15 cellular contexts compared by ENCODE assay signal in genomic region chr4:119659576-119659975, GRCh38. TPM values are rescaled to one million over a fixed set of nuclear protein-coding genes. Genes with fewer than 3 reads are reported as not detected.
A peak's percentile ranks its signal among the peaks of the same experiment; 100 is the strongest.
DNase-seq lines count a peak whose midpoint lies in the region; ATAC-seq, FAIRE-seq and TF ChIP-seq lines count a peak whose summit lies in the region.
"Had no signal": no experiment of that assay in that cellular context is flagged by ENCODE, and none has a peak within 500 bp of the region (broad histone marks: within the 10 kb centered on the region; RNA-seq: fewer than 3 reads in every experiment).

No MANE protein-coding gene starts in this region.

- H3K4me1 ChIP-seq in HepG2 (ENCODE audit: insufficient read depth, low read length) (no peaks in the 10 kb centered on the region), right lobe of liver (no peaks in the 10 kb centered on the region), fibroblast of lung (ENCODE audit: control insufficient read depth, extremely low read depth, insufficient read depth, low read length) (peaks cover 9% of the 10 kb centered on the region), adrenal gland (replicated peaks in 1 of 2) (no peaks in the 10 kb centered on the region), H9 (ENCODE audit: insufficient read depth, low read length) (0 out of 2 replicates have a peak, but pooled peaks cover 2% of the 10 kb centered on the region)

- DNase-seq in HepG2 (ENCODE audit: low spot score) (peak; percentile 5), right lobe of liver (no peak), NCI-H345 (lab: John Stamatoyannopoulos, UW) (peak; percentile 33), fibroblast of lung (ENCODE audit: low read depth in 2 of 2) (peak; percentile 91 to 94), globus pallidus (ENCODE audit: low spot score) (no peak), adrenal gland (no peak), H9 (no peak), dorsolateral prefrontal cortex (no peak)
- DNase-seq: activated B cell treated with CpG ODN at 0.5 μM for 24 hours; activated naive CD8-positive, alpha-beta T cell treated with anti-CD3 and anti-CD28 coated beads for 36 hours; GDM1; midbrain; NCI-H1105; stimulated activated CD4-positive, alpha-beta T cell treated with anti-CD3 and anti-CD28 coated beads, Interleukin-2, amount 100 ng/mL, for 24 hours had no signal

- no peaks in the 10 kb centered on the region for H3K27me3 Mint-ChIP-seq in H9 (ENCODE audit: low read depth)

- no peak overlapping the region for H2BK20ac ChIP-seq in H9 (ENCODE audit: low read depth, low read length, poor library complexity, severe bottlenecking)

- TF ChIP-seq POLR2A in HepG2 (IDR thresholded peaks at IDR 0.05; ENCODE audit: insufficient read depth in 1 of 2, low read depth in 2 of 2, low read length in 2 of 2) (no peak), right lobe of liver (IDR thresholded peaks at IDR 0.05) (no peak), adrenal gland (IDR thresholded peaks at IDR 0.05) (no peak)

- H3K9ac ChIP-seq in HepG2 (ENCODE audit: insufficient read depth, low read depth, low read length) = no peak overlapping the region
- no peak overlapping the region for H3K9ac ChIP-seq in fibroblast of lung (ENCODE audit: insufficient read depth, low read length)
- no peak overlapping the region for H3K9ac ChIP-seq in H9 (ENCODE audit: extremely low read depth, insufficient read length, low read length)

- H3K27ac ChIP-seq in HepG2 (ENCODE audit: extremely low read length, insufficient read depth, low read length) = no peak overlapping the region
- H3K27ac ChIP-seq in right lobe of liver = no peak overlapping the region
- H3K27ac ChIP-seq in fibroblast of lung (ENCODE audit: insufficient read depth, low read length) = no peak overlapping the region
- no peak overlapping the region for H3K27ac ChIP-seq in adrenal gland
- H3K27ac ChIP-seq in H9 (ENCODE audit: insufficient read length, low read depth, low read length) = no peak overlapping the region
- H3K27ac ChIP-seq in dorsolateral prefrontal cortex = no peak overlapping the region

- H3K23me2 ChIP-seq in H9 (ENCODE audit: insufficient read length, low read depth, low read length, poor library complexity, severe bottlenecking) = no peaks in the 10 kb centered on the region

- intact Hi-C loops in HepG2 (cut with micrococcal nuclease; ENCODE audit: unreplicated experiment) = no loop called here
- intact Hi-C loops in right lobe of liver (cut with DNase I) = no loop called here
- intact Hi-C loops in adrenal gland (cut with DNase I) = no loop called here
- intact Hi-C loops in dorsolateral prefrontal cortex (cut with DNase I) = no loop called here

- no peaks in the 10 kb centered on the region for H3K79me1 ChIP-seq in H9 (ENCODE audit: insufficient read depth, low read depth, low read length, poor library complexity, severe bottlenecking)

- no peak overlapping the region for H2BK12ac ChIP-seq in H9 (ENCODE audit: insufficient read length, low read depth, low read length)

- H3T11ph ChIP-seq in H9 (ENCODE audit: low read length) = no peak overlapping the region

- FAIRE-seq in HepG2 (lab: Jason Lieb, UNC) = no peak
- FAIRE-seq: colon had no signal

- TF ChIP-seq CTCF in HepG2 (CRISPR knock-in tag; IDR thresholded peaks at IDR 0.05) = no peak
- no peak for TF ChIP-seq CTCF in right lobe of liver (IDR thresholded peaks at IDR 0.05)
- no peak for TF ChIP-seq CTCF in fibroblast of lung (conservative IDR thresholded peaks at IDR 0.05 in 1 of 2, IDR thresholded peaks at IDR 0.05 in 1 of 2; ENCODE audit: low read depth in 1 of 2, low read length in 2 of 2)
- no peak for TF ChIP-seq CTCF in adrenal gland (IDR thresholded peaks at IDR 0.05)
- TF ChIP-seq CTCF in H9 (conservative IDR thresholded peaks at IDR 0.05) = no peak
- TF ChIP-seq CTCF in dorsolateral prefrontal cortex (IDR thresholded peaks at IDR 0.05 in 54 of 56, conservative IDR thresholded peaks at IDR 0.05 in 2 of 56; ENCODE audit: low read depth in 1 of 56, partially characterized antibody in 56 of 56) = no peak

- no peak for TF ChIP-seq RAD21 in HepG2 (CRISPR knock-in tag; IDR thresholded peaks at IDR 0.05)

- no peak overlapping the region for H2BK15ac ChIP-seq in H9 (ENCODE audit: low read depth, low read length)

- no peaks in the 10 kb centered on the region for H3K9me3 Mint-ChIP-seq in H9
- H3K9me3 Mint-ChIP-seq: activated naive CD8-positive, alpha-beta T cell treated with anti-CD3 and anti-CD28 coated beads for 36 hours had no signal

- no peak overlapping the region for H3K56ac ChIP-seq in H9 (ENCODE audit: insufficient read length, low read depth, low read length)

- H2BK120ac ChIP-seq in H9 (ENCODE audit: low read depth, low read length, poor library complexity, severe bottlenecking) = no peak overlapping the region

- H4K5ac ChIP-seq in H9 (ENCODE audit: insufficient read length, low read depth, low read length) = no peak overlapping the region

- no peak overlapping the region for H4K8ac ChIP-seq in H9 (replicated peaks; ENCODE audit: insufficient read length, low read depth, low read length)

- CTCF ChIA-PET in HepG2 (lab: Yijun Ruan, JAX; ENCODE audit: low intra/inter-chr PET ratio, low total read pairs) = no interaction called here

- H3K23ac ChIP-seq in H9 (ENCODE audit: insufficient read length, low read depth, low read length) = no peak overlapping the region

- H3K4me3 Mint-ChIP-seq in H9 = no peak overlapping the region
- H3K4me3 Mint-ChIP-seq: activated B cell treated with CpG ODN at 0.5 μM for 24 hours; activated naive CD8-positive, alpha-beta T cell treated with anti-CD3 and anti-CD28 coated beads for 36 hours had no signal

- no peak overlapping the region for H3K27ac Mint-ChIP-seq in H9
- H3K27ac Mint-ChIP-seq: activated B cell treated with CpG ODN at 0.5 μM for 24 hours; activated naive CD8-positive, alpha-beta T cell treated with anti-CD3 and anti-CD28 coated beads for 36 hours had no signal

- TF ChIP-seq EP300 in HepG2 (IDR thresholded peaks at IDR 0.05; ENCODE audit: low read depth in 2 of 2, low read length in 2 of 2) = no peak; a peak in 1 of 4 replicates
- no peak for TF ChIP-seq EP300 in HepG2 (CRISPR knock-in tag; IDR thresholded peaks at IDR 0.05; ENCODE audit: borderline replicate concordance)

- no peaks in the 10 kb centered on the region for H3K36me3 Mint-ChIP-seq in H9 (ENCODE audit: insufficient read depth in 1 of 3, low read depth in 3 of 3)
- H3K36me3 Mint-ChIP-seq: activated naive CD8-positive, alpha-beta T cell treated with anti-CD3 and anti-CD28 coated beads for 36 hours had no signal

- ATAC-seq in HepG2 (no peak), right lobe of liver (no peak)

- H3K18ac ChIP-seq in H9 (ENCODE audit: insufficient read length, low read depth, low read length) = no peak overlapping the region

- H3K14ac ChIP-seq in H9 (ENCODE audit: insufficient read depth, low read length) = no peak overlapping the region

- H3K9me3 ChIP-seq in HepG2 (ENCODE audit: low read length) (no peaks in the 10 kb centered on the region), right lobe of liver (no peaks in the 10 kb centered on the region), fibroblast of lung (ENCODE audit: control insufficient read depth, insufficient read depth, low read depth, low read length) (no peaks in the 10 kb centered on the region), adrenal gland (replicated peaks in 1 of 3) (no peaks in the 10 kb centered on the region), H9 (ENCODE audit: control insufficient read depth, low read depth, low read length) (no peaks in the 10 kb centered on the region)

- no peaks in the 10 kb centered on the region for H3K4me1 Mint-ChIP-seq in H9
- H3K4me1 Mint-ChIP-seq: activated B cell treated with CpG ODN at 0.5 μM for 24 hours; activated naive CD8-positive, alpha-beta T cell treated with anti-CD3 and anti-CD28 coated beads for 36 hours had no signal

- BruUV-seq in HepG2 (replicated peaks; lab: Mats Ljungman, UMichigan) = no TSS peak

- H4K91ac ChIP-seq in H9 (ENCODE audit: insufficient read length, low read depth, low read length) = no peak overlapping the region

- POLR2A ChIA-PET in HepG2 (lab: Yijun Ruan, JAX) = no interaction called here

- H3K79me2 ChIP-seq in HepG2 (ENCODE audit: insufficient read depth, low read length) (no peaks in the 10 kb centered on the region), fibroblast of lung (ENCODE audit: control insufficient read depth, insufficient read depth, low read length) (no peaks in the 10 kb centered on the region), H9 (ENCODE audit: insufficient read depth, low read length) (no peaks in the 10 kb centered on the region)

- no peak overlapping the region for H3K4ac ChIP-seq in H9 (ENCODE audit: low read depth, low read length)

- no peaks in the 10 kb centered on the region for H4K20me1 ChIP-seq in HepG2 (ENCODE audit: insufficient read depth, low read length)
- H4K20me1 ChIP-seq in fibroblast of lung (ENCODE audit: control insufficient read depth, extremely low read depth, insufficient read depth, low read length) = no peaks in the 10 kb centered on the region
- no peaks in the 10 kb centered on the region for H4K20me1 ChIP-seq in H9 (ENCODE audit: control insufficient read depth, insufficient read depth, insufficient read length)

- no peak overlapping the region for H2AFZ ChIP-seq in HepG2 (ENCODE audit: low read length)
- H2AFZ ChIP-seq in fibroblast of lung (ENCODE audit: low read length) = no peak overlapping the region
- no peak overlapping the region for H2AFZ ChIP-seq in H9 (ENCODE audit: low read length)

- H3K27me3 ChIP-seq in HepG2 (ENCODE audit: control insufficient read depth in 1 of 2, insufficient read depth in 2 of 2, low read length in 2 of 2) (no peaks in the 10 kb centered on the region), right lobe of liver (no peaks in the 10 kb centered on the region), fibroblast of lung (ENCODE audit: control insufficient read depth, insufficient read depth, low read length) (no peaks in the 10 kb centered on the region), adrenal gland (no peaks in the 10 kb centered on the region), H9 (ENCODE audit: insufficient read depth, low read length) (no peaks in the 10 kb centered on the region), dorsolateral prefrontal cortex (no peaks in the 10 kb centered on the region)

- H3K4me2 ChIP-seq in HepG2 (ENCODE audit: low read depth, low read length) (no peak overlapping the region), fibroblast of lung (ENCODE audit: extremely low read depth, insufficient read depth, low read length) (peak overlapping the region; percentile 20), H9 (ENCODE audit: insufficient read depth, insufficient read length, low read length) (no peak overlapping the region)

- H3K4me3 ChIP-seq in HepG2 (replicated peaks in 1 of 3; ENCODE audit: insufficient read depth in 1 of 3, low read depth in 2 of 3, low read length in 3 of 3) (no peak overlapping the region), right lobe of liver (no peak overlapping the region), fibroblast of lung (replicated peaks in 1 of 4; ENCODE audit: control extremely low read depth in 1 of 4, insufficient read depth in 1 of 4, low read depth in 3 of 4, low read length in 4 of 4) (no peak overlapping the region), adrenal gland (no peak overlapping the region), dorsolateral prefrontal cortex (no peak overlapping the region)

- H3K36me3 ChIP-seq in HepG2 (replicated peaks in 1 of 2; ENCODE audit: control insufficient read depth in 1 of 2, insufficient read depth in 2 of 2, low read length in 2 of 2) = no peaks in the 10 kb centered on the region
- H3K36me3 ChIP-seq in right lobe of liver = no peaks in the 10 kb centered on the region
- H3K36me3 ChIP-seq in fibroblast of lung (ENCODE audit: control insufficient read depth, insufficient read depth, low read length) = no peaks in the 10 kb centered on the region
- H3K36me3 ChIP-seq in adrenal gland (replicated peaks in 1 of 2) = no peaks in the 10 kb centered on the region

- H2BK5ac ChIP-seq in H9 (ENCODE audit: insufficient read length, low read length) = no peak overlapping the region

- no peak overlapping the region for H2AK5ac ChIP-seq in H9 (ENCODE audit: insufficient read length, low read length)

- in situ Hi-C loops in HepG2 (cut with HindIII; ENCODE audit: extremely low pct_ligation_motif_present, low pct_unique_long_range_greater_than_20kb) = no loop called here

RNA-seq across cellular contexts. Expression of gene PDE5A, which starts 31.0 kb away (rescaled TPM):
- 0.44 and 0.53 TPM in 2 replicates for total RNA-seq in HepG2 (2016; rRNA removed; fragmentation: Illumina TruSeq; extraction: Trizol)
- 0.51 TPM in 1 of 2 replicates, not detected in the other for total RNA-seq in HepG2 (2016; cell fraction: cytosol; rRNA removed; fragmentation: Illumina TruSeq; extraction: Trizol; ENCODE audit: low read depth)
- 0.06 and 0.61 TPM in 2 replicates for total RNA-seq in HepG2 (2016; cell fraction: insoluble cytoplasmic fraction; rRNA removed; fragmentation: Illumina TruSeq; extraction: Trizol)
- 0.15 and 0.17 TPM in 2 replicates for total RNA-seq in HepG2 (2016; cell fraction: membrane; rRNA removed; fragmentation: Illumina TruSeq; extraction: Trizol)
- total RNA-seq in HepG2 (2016; cell fraction: nucleus; rRNA removed; fragmentation: Illumina TruSeq; extraction: Trizol) = 0.43 and 1.3 TPM in 2 replicates
- polyA plus RNA-seq in HepG2 (2011; rRNA removed) = 0.20 and 0.22 TPM in 2 replicates
- polyA plus RNA-seq in HepG2 (2011; cell fraction: cytosol; rRNA removed) = 0.03 and 0.05 TPM in 2 replicates
- polyA plus RNA-seq in HepG2 (2011; cell fraction: nucleus; rRNA removed) = 0.16 and 0.35 TPM in 2 replicates
- polyA plus RNA-seq in HepG2 (2012) = 1.8 and 2.2 TPM in 2 replicates
- polyA plus RNA-seq in HepG2 (2016; cell fraction: cytosol; fragmentation: Illumina TruSeq; extraction: Trizol; ENCODE audit: low read depth) = not detected in 2 replicates
- 0.08 and 0.11 TPM in 2 replicates for polyA plus RNA-seq in HepG2 (2016; cell fraction: insoluble cytoplasmic fraction; fragmentation: Illumina TruSeq; extraction: Trizol; ENCODE audit: low read depth)
- 0.10 TPM in 1 of 2 replicates, not detected in the other for polyA plus RNA-seq in HepG2 (2016; cell fraction: membrane; fragmentation: Illumina TruSeq; extraction: Trizol; ENCODE audit: low read depth)
- polyA plus RNA-seq in HepG2 (2016; cell fraction: nucleus; fragmentation: Illumina TruSeq; extraction: Trizol; ENCODE audit: insufficient read depth, low read depth) = 0.07 and 0.12 TPM in 2 replicates
- 0.38 and 0.82 TPM in 2 replicates for polyA minus RNA-seq in HepG2 (2011; rRNA and poly(A)+ RNA removed; ENCODE audit: low replicate concordance)
- 0.89 and 1.4 TPM in 2 replicates for polyA minus RNA-seq in HepG2 (2011; cell fraction: cytosol; rRNA and poly(A)+ RNA removed)
- 0.39 and 1.4 TPM in 2 replicates for polyA minus RNA-seq in HepG2 (2011; cell fraction: nucleus; rRNA and poly(A)+ RNA removed)
- total RNA-seq in right lobe of liver = 1 to 10 TPM in 3 of 6 experiments, under 1 TPM in 3; 0.56 to 2.4 (median 0.91) TPM
- 383 and 832 TPM in 2 replicates for total RNA-seq in fibroblast of lung
- 197 and 253 TPM in 2 replicates for polyA plus RNA-seq in fibroblast of lung
- polyA plus RNA-seq in fibroblast of lung (2012) = 137 and 178 TPM in 2 replicates
- 227 and 333 TPM in 2 replicates for polyA minus RNA-seq in fibroblast of lung (ENCODE audit: low replicate concordance)
- 10 to 100 TPM in 6 of 8 donors, 1 to 10 TPM in 2; 6.7 to 21.6 (median 18.1) TPM for total RNA-seq in adrenal gland
- polyA plus RNA-seq in adrenal gland = 1 to 10 TPM; 6.8 to 7.9 (median 7.0) TPM
- total RNA-seq in H9 (2021) = 14.8 and 15.7 TPM in 2 replicates
- 10 to 100 TPM in 15 of 120 experiments, 1 to 10 TPM in 105; 2.0 to 17.7 (median 6.1) TPM for total RNA-seq in dorsolateral prefrontal cortex
- total RNA-seq: activated naive CD8-positive, alpha-beta T cell treated with anti-CD3 and anti-CD28 coated beads for 36 hours had no signal

Comparison
In these comparisons a context has a peak if more than half of its experiments do, and no peak if none do; other contexts are left out.
1. DNase-seq: peak in HepG2 (single experiment), NCI-H345 (single experiment) and fibroblast of lung (2 of 2); none in right lobe of liver (0 of 3), globus pallidus (single experiment), adrenal gland (0 of 7), H9 (single experiment) and dorsolateral prefrontal cortex (0 of 10).
2. RNA of gene PDE5A, which starts 31.0 kb away (total RNA-seq): 383 to 832 TPM in fibroblast of lung; 6.7 to 21.6 TPM in adrenal gland, 14.8 to 15.7 TPM in H9, 2.0 to 17.7 TPM in dorsolateral prefrontal cortex, 0.56 to 2.4 TPM in right lobe of liver and 0.06 to 1.3 TPM in HepG2; every median in the first group is over 10 times any median in the second.